ENCODE assay signal across 30 cellular contexts in genomic region chr2:205013586-205013985, GRCh38.
A peak's percentile ranks its signal among the peaks of the same experiment; 100 is the strongest.
DNase-seq lines count a peak whose midpoint lies in the region; ATAC-seq, FAIRE-seq and TF ChIP-seq lines count a peak whose summit lies in the region.
"Had no signal": no experiment of that assay in that cellular context is flagged by ENCODE, and none has a peak within 500 bp of the region (broad histone marks: within the 10 kb centered on the region; RNA-seq: fewer than 3 reads in every experiment).

No MANE protein-coding gene starts in this region.

- no peaks in the 10 kb centered on the region for H4K20me1 ChIP-seq in K562 (replicated peaks; ENCODE audit: control insufficient read depth, insufficient read depth, low read length)
- H4K20me1 ChIP-seq: BLaER1; BLaER1 treated with 17β-estradiol and CSF1 and Interleukin-3, amounts not matched to agents 10 nM and 100 nM had no signal

- H2AFZ ChIP-seq in K562 (ENCODE audit: low read depth, low read length), result no peak overlapping the region

- no peak overlapping the region for H3K9ac ChIP-seq in K562 (ENCODE audit: insufficient read depth in 1 of 2, low read depth in 2 of 2, low read length in 2 of 2)
- H3K9ac ChIP-seq: BLaER1; BLaER1 treated with 17β-estradiol and CSF1 and Interleukin-3, amounts not matched to agents 10 nM and 100 nM had no signal

- POLR2A ChIA-PET in K562 (lab: Yijun Ruan, JAX), result no interaction called here

- no peak for TF ChIP-seq CTCF in K562 (IDR thresholded peaks at IDR 0.05 in 2 of 3, conservative IDR thresholded peaks at IDR 0.05 in 1 of 3; ENCODE audit: insufficient read depth in 2 of 3, low read depth in 1 of 3, low read length in 3 of 3)

- no peak for ATAC-seq in K562
- ATAC-seq: A549; CD8-positive, alpha-beta T cell had no signal

- WGBS in K562 (ENCODE audit: insufficient coverage, low coverage, missing lambda C conversion rate), result 56% methylated on average over 3 of the region's 3 CpGs

- TF ChIP-seq POLR2A in K562 (conservative IDR thresholded peaks at IDR 0.05), result no peak

- H3K4me1 ChIP-seq in K562 (replicated peaks in 1 of 2; ENCODE audit: control insufficient read depth in 2 of 2, insufficient read depth in 2 of 2, low read length in 2 of 2), result no peaks in the 10 kb centered on the region; a peak in 2 of 5 replicates
- H3K4me1 ChIP-seq: A549; BE2C; BLaER1; BLaER1 treated with 17β-estradiol and CSF1 and Interleukin-3, amounts not matched to agents 10 nM and 100 nM had no signal

- CTCF ChIA-PET in K562 (lab: Yijun Ruan, JAX; ENCODE audit: low intra/inter-chr PET ratio), result no interaction called here

- intact Hi-C loops in K562 (cut with micrococcal nuclease), result no loop called here

- H3K27ac ChIP-seq in K562 (ENCODE audit: extremely low read depth, low read depth, low read length), result no peak overlapping the region
- H3K27ac ChIP-seq: 22Rv1; A549; BLaER1; BLaER1 treated with 17β-estradiol and CSF1 and Interleukin-3, amounts not matched to agents 10 nM and 100 nM; C4-2B had no signal

- no peaks in the 10 kb centered on the region for H3K9me1 ChIP-seq in K562 (ENCODE audit: control insufficient read depth, insufficient read depth, low read length)

- no peak for TF ChIP-seq RAD21 in K562 (CRISPR knock-in tag; conservative IDR thresholded peaks at IDR 0.05 in 1 of 2, IDR thresholded peaks at IDR 0.05 in 1 of 2)

- no TSS peak for BruUV-seq in K562 (replicated peaks; lab: Mats Ljungman, UMichigan)

- no peaks in the 10 kb centered on the region for H3K79me2 ChIP-seq in K562 (ENCODE audit: control insufficient read depth, insufficient read depth, low read length)

- FAIRE-seq in K562 (lab: Jason Lieb, UNC), result no peak
- FAIRE-seq: A204.1, A549, D721Med had no signal

- DNase-seq in NCI-H2227 (lab: John Stamatoyannopoulos, UW; ENCODE audit: unreplicated experiment), result peak; percentile 39
- no peak for DNase-seq in NCI-H2227 treated with DMSO at 0.1 percent for 48 hours (lab: John Stamatoyannopoulos, UW)
- DNase-seq in K562 (ENCODE audit: extremely low read depth in 1 of 4, low spot score in 3 of 4), result no peak
- DNase-seq in inferior parietal cortex (ENCODE audit: extremely low spot score), result no peak
- DNase-seq: 8988T; ACHN; AML-193; BE2C; Caco-2; Calu3; CD4-positive, alpha-beta memory T cell; CD4-positive, alpha-beta T cell; CD4-positive, CD25-positive, alpha-beta regulatory T cell; CD8-positive, alpha-beta memory T cell; CD8-positive, alpha-beta T cell; COR-L47; DMS 273 treated with DMSO at 0.1 percent for 48 hours; DMS153; DMS53; DMS79; DMS79 treated with DMSO at 0.1 percent for 48 hours; DND-41; EL had no signal

- no peaks in the 10 kb centered on the region for H3K9me3 ChIP-seq in K562 (replicated peaks; ENCODE audit: control insufficient read depth, insufficient read depth, low read depth, low read length)
- H3K9me3 ChIP-seq: A549; BE2C; BLaER1; BLaER1 treated with 17β-estradiol and CSF1 and Interleukin-3, amounts not matched to agents 10 nM and 100 nM; Caco-2 had no signal

- in situ Hi-C loops in K562 (cut with MboI), result no loop called here

- no peaks in the 10 kb centered on the region for H3K36me3 ChIP-seq in K562 (ENCODE audit: control insufficient read depth, insufficient read depth, low read length)
- H3K36me3 ChIP-seq: BE2C; BLaER1; BLaER1 treated with 17β-estradiol and CSF1 and Interleukin-3, amounts not matched to agents 10 nM and 100 nM had no signal

- H3K27me3 ChIP-seq in K562 (ENCODE audit: control insufficient read depth in 2 of 2, insufficient read depth in 2 of 2, low read length in 2 of 2), result no peaks in the 10 kb centered on the region
- H3K27me3 ChIP-seq: BE2C; BLaER1; BLaER1 treated with 17β-estradiol and CSF1 and Interleukin-3, amounts not matched to agents 10 nM and 100 nM had no signal

- H3K4me2 ChIP-seq in K562 (ENCODE audit: insufficient read depth, low read length), result no peak overlapping the region
- H3K4me2 ChIP-seq: A549; BLaER1; BLaER1 treated with 17β-estradiol and CSF1 and Interleukin-3, amounts not matched to agents 10 nM and 100 nM had no signal

- TF ChIP-seq EP300 in K562 (IDR thresholded peaks at IDR 0.05; ENCODE audit: low read length), result no peak

- no peak overlapping the region for H3K4me3 ChIP-seq in K562
- H3K4me3 ChIP-seq: A549; BLaER1; BLaER1 treated with 17β-estradiol and CSF1 and Interleukin-3, amounts not matched to agents 10 nM and 100 nM had no signal

TF ChIP-seq in K562, 482 proteins besides CTCF, POLR2A, EP300 and RAD21:
- TF ChIP-seq NR2C2 (CRISPR knock-in tag; IDR thresholded peaks at IDR 0.05) (no peak), NR2C2 (tag; IDR thresholded peaks at IDR 0.05) (peak; percentile 68), NR2C1 (IDR thresholded peaks at IDR 0.05) (peak; percentile 11; the same call in 1 of the 2 replicates), NR2C1 (tag; IDR thresholded peaks at IDR 0.05) (peak; percentile 72), CBFA2T3 (IDR thresholded peaks at IDR 0.05) (no peak), ZNF717 (CRISPR knock-in tag; IDR thresholded peaks at IDR 0.05) (no peak)
